ENCODE assay signal across 8 cellular contexts in the genomic region with DNA sequence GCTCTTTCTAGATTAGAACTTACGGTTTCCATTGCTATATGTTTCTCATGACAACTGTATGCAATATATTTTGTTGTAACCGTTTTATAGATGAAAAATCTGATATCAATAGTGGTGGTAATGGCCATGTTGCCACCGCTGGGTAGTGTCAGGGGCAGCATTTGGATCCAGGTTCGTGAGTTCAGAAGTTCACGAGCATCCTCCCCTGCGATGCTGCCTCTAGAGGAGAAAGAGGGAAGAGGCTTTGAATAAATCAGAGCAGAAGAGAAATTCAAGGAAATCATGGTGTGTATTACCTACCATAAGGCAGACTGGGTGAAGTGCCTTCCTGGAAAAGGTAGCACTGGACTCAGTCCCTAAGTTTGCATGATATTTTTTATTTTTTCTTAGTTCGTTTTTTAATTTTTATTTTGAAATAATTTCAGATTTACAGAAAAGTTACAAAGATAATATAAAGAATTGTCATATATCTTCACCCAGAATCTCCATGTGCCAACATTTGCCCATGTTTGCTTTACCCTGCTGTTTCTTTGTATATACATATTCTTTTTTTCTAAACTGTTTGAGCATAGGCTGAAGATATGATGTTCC. TPM values are rescaled to one million over a fixed set of nuclear protein-coding genes. Genes with fewer than 3 reads are reported as not detected.
A peak's percentile ranks its signal among the peaks of the same experiment; 100 is the strongest.
DNase-seq lines count a peak whose midpoint lies in the region; ATAC-seq, FAIRE-seq and TF ChIP-seq lines count a peak whose summit lies in the region.

No MANE protein-coding gene starts in this region.

- peaks cover 10% of the 10 kb centered on the region for H3K4me1 ChIP-seq in keratinocyte (ENCODE audit: control insufficient read depth, extremely low read depth, insufficient read depth, low read length)

- CTCF ChIA-PET in BJ (lab: Yijun Ruan, JAX) = interaction anchor here (0.7 to 1.5 kb wide), 9 partner anchors 8 to 656 kb away, joined by 3 to 6 read pairs (median 3); no protein-coding TSS in a partner anchor

- POLR2A ChIA-PET in BJ (lab: Charles Lee) = no interaction called here

- H3K79me2 ChIP-seq in keratinocyte (ENCODE audit: control insufficient read depth, insufficient read depth, low read length) = no peaks in the 10 kb centered on the region

- no peak overlapping the region for H3K4me3 ChIP-seq in BJ (ENCODE audit: low read depth, low read length)
- H3K4me3 ChIP-seq in keratinocyte (ENCODE audit: control insufficient read depth in 2 of 3, extremely low read depth in 1 of 3, insufficient read depth in 2 of 3, low read depth in 1 of 3, low read length in 3 of 3) = no peak overlapping the region

- dilution Hi-C loops in keratinocyte (cut with MboI; ENCODE audit: extremely low pct_ligation_motif_present, low sequenced_read_pairs) = no loop called here

- H3K36me3 ChIP-seq in BJ (ENCODE audit: control insufficient read depth, insufficient read depth, low read length) = no peaks in the 10 kb centered on the region
- H3K36me3 ChIP-seq in keratinocyte (ENCODE audit: control insufficient read depth in 2 of 2, extremely low read depth in 1 of 2, insufficient read depth in 2 of 2, low read length in 2 of 2) = no peaks in the 10 kb centered on the region

- peak; percentile 76 for TF ChIP-seq CTCF in BJ (IDR thresholded peaks at IDR 0.05; ENCODE audit: insufficient read depth, low read depth, low read length)
- peak; percentile 63 to 89 (median 77) for TF ChIP-seq CTCF in keratinocyte (optimal IDR thresholded peaks at IDR 0.05 in 1 of 3, IDR thresholded peaks at IDR 0.05 in 1 of 3, conservative IDR thresholded peaks at IDR 0.05 in 1 of 3; ENCODE audit: extremely low read depth in 1 of 3, insufficient read depth in 2 of 3, low read length in 3 of 3)
- TF ChIP-seq CTCF in type B pancreatic cell (conservative IDR thresholded peaks at IDR 0.05) = peak; percentile 84

- H3K4me3 Mint-ChIP-seq in activated naive CD8-positive, alpha-beta T cell treated with anti-CD3 and anti-CD28 coated beads for 36 hours = no peak overlapping the region
- peak overlapping the region; percentile 47 for H3K4me3 Mint-ChIP-seq in type B pancreatic cell
- no peak overlapping the region for H3K4me3 Mint-ChIP-seq in activated T-helper 17 cell treated with anti-CD3 and anti-CD28 coated beads, Interleukin-2, amount 50 U/mL, for 72 hours

- no peak overlapping the region for H3K27ac Mint-ChIP-seq in activated naive CD8-positive, alpha-beta T cell treated with anti-CD3 and anti-CD28 coated beads for 36 hours
- no peak overlapping the region for H3K27ac Mint-ChIP-seq in type B pancreatic cell
- no peak overlapping the region for H3K27ac Mint-ChIP-seq in activated T-helper 17 cell treated with anti-CD3 and anti-CD28 coated beads, Interleukin-2, amount 50 U/mL, for 72 hours

- H4K20me1 ChIP-seq in keratinocyte (ENCODE audit: control insufficient read depth, extremely low read depth, insufficient read depth, low read length) = no peaks in the 10 kb centered on the region

- H3K9me3 ChIP-seq in keratinocyte (ENCODE audit: control insufficient read depth, low read depth, low read length) = no peaks in the 10 kb centered on the region

- H3K4me1 Mint-ChIP-seq in activated naive CD8-positive, alpha-beta T cell treated with anti-CD3 and anti-CD28 coated beads for 36 hours = peaks cover 6% of the 10 kb centered on the region
- H3K4me1 Mint-ChIP-seq in type B pancreatic cell (ENCODE audit: unreplicated experiment) = peaks cover 7% of the 10 kb centered on the region
- H3K4me1 Mint-ChIP-seq in activated T-helper 17 cell treated with anti-CD3 and anti-CD28 coated beads, Interleukin-2, amount 50 U/mL, for 72 hours = no peaks in the 10 kb centered on the region

- no peak overlapping the region for H3K27ac ChIP-seq in keratinocyte (ENCODE audit: control insufficient read depth, insufficient read depth, low read length)

- no peaks in the 10 kb centered on the region for H3K36me3 Mint-ChIP-seq in activated naive CD8-positive, alpha-beta T cell treated with anti-CD3 and anti-CD28 coated beads for 36 hours
- H3K36me3 Mint-ChIP-seq in type B pancreatic cell = no peaks in the 10 kb centered on the region
- no peaks in the 10 kb centered on the region for H3K36me3 Mint-ChIP-seq in activated T-helper 17 cell treated with anti-CD3 and anti-CD28 coated beads, Interleukin-2, amount 50 U/mL, for 72 hours (ENCODE audit: low read depth)

- H3K27me3 Mint-ChIP-seq in activated naive CD8-positive, alpha-beta T cell treated with anti-CD3 and anti-CD28 coated beads for 36 hours = peaks cover 77% of the 10 kb centered on the region
- peaks cover 64% of the 10 kb centered on the region for H3K27me3 Mint-ChIP-seq in type B pancreatic cell
- H3K27me3 Mint-ChIP-seq in activated T-helper 17 cell treated with anti-CD3 and anti-CD28 coated beads, Interleukin-2, amount 50 U/mL, for 72 hours = peaks cover 65% of the 10 kb centered on the region

- H3K9me3 Mint-ChIP-seq in activated naive CD8-positive, alpha-beta T cell treated with anti-CD3 and anti-CD28 coated beads for 36 hours = peaks cover 2% of the 10 kb centered on the region
- peaks cover 4% of the 10 kb centered on the region for H3K9me3 Mint-ChIP-seq in type B pancreatic cell
- H3K9me3 Mint-ChIP-seq in activated T-helper 17 cell treated with anti-CD3 and anti-CD28 coated beads, Interleukin-2, amount 50 U/mL, for 72 hours = no peaks in the 10 kb centered on the region

- H3K4me2 ChIP-seq in keratinocyte (ENCODE audit: control insufficient read depth, extremely low read depth, insufficient read depth, low read depth, low read length) = no peak overlapping the region

- FAIRE-seq in GM18507 (lab: Jason Lieb, UNC) = peak; percentile 46
- FAIRE-seq in keratinocyte (lab: Jason Lieb, UNC) = no peak

- no peak overlapping the region for H2AFZ ChIP-seq in keratinocyte (ENCODE audit: control insufficient read depth, low read length)

- no peaks in the 10 kb centered on the region for H3K9me1 ChIP-seq in keratinocyte (ENCODE audit: control insufficient read depth, extremely low read depth, insufficient read depth, low read length)

- H3K9ac ChIP-seq in keratinocyte (ENCODE audit: control insufficient read depth, extremely low read depth, insufficient read depth, low read length) = no peak overlapping the region

- no peak for ATAC-seq in activated T-helper 17 cell treated with anti-CD3 and anti-CD28 coated beads, Interleukin-2, amount 50 U/mL, for 72 hours (replicated peaks)
- ATAC-seq in activated CD4-positive, CD25-positive, alpha-beta regulatory T cell treated with anti-CD3 and anti-CD28 coated beads, Interleukin-2, amount 50 U/mL, for 24 hours = no peak

- DNase-seq in BJ (ENCODE audit: low read depth) (no peak), GM18507 (ENCODE audit: extremely low spot score, insufficient read length, low read depth) (no peak), NCI-H2171 treated with DMSO at 0.1 percent for 48 hours (lab: John Stamatoyannopoulos, UW) (peak; percentile 72), keratinocyte (ENCODE audit: low read depth, low spot score) (no peak), type B pancreatic cell (ENCODE audit: extremely low spot score, unreplicated experiment) (no peak)
- DNase-seq in activated naive CD8-positive, alpha-beta T cell treated with anti-CD3 and anti-CD28 coated beads for 36 hours = peak; percentile 10

- H3K27me3 ChIP-seq in BJ (ENCODE audit: control insufficient read depth, insufficient read depth, low read length) (peaks cover 23% of the 10 kb centered on the region), keratinocyte (ENCODE audit: control insufficient read depth, extremely low read depth, insufficient read depth, low read length) (peaks cover 21% of the 10 kb centered on the region)

RNA-seq across cellular contexts. Expression of a gene that starts 3.3 kb away (rescaled TPM):
- polyA plus RNA-seq in BJ (2011; rRNA removed) (not detected in 2 replicates), keratinocyte (0.15 to 0.77 TPM (median 0.58 TPM) in 3 replicates)
- not detected in 2 replicates for polyA minus RNA-seq in BJ (2011; rRNA and poly(A)+ RNA removed)
- total RNA-seq in activated naive CD8-positive, alpha-beta T cell treated with anti-CD3 and anti-CD28 coated beads for 36 hours = not detected
- 0.76 TPM for polyA plus RNA-seq in keratinocyte (2011; ENCODE audit: low read depth)
- 0.28 and 0.30 TPM in 2 replicates for polyA plus RNA-seq in keratinocyte (2011; cell fraction: cytosol; rRNA removed)
- polyA plus RNA-seq in keratinocyte (2011; cell fraction: nucleus; rRNA removed) = 0.72 and 1.1 TPM in 2 replicates
- 0.80 and 4.0 TPM in 2 replicates for polyA plus RNA-seq in keratinocyte (2012; ENCODE audit: low replicate concordance)
- 0.22 to 0.66 TPM (median 0.62 TPM) in 3 replicates for polyA minus RNA-seq in keratinocyte
- not detected for polyA minus RNA-seq in keratinocyte (2011; cell fraction: cytosol; rRNA and poly(A)+ RNA removed)
- 0.32 and 1.1 TPM in 2 replicates for polyA minus RNA-seq in keratinocyte (2011; cell fraction: nucleus; rRNA and poly(A)+ RNA removed)
- total RNA-seq in type B pancreatic cell (ENCODE audit: low replicate concordance) = 13.0 and 40.9 TPM in 2 replicates
- total RNA-seq in activated T-helper 17 cell treated with anti-CD3 and anti-CD28 coated beads, Interleukin-2, amount 50 U/mL, for 72 hours = under 1 TPM; 0.04 to 0.40 TPM

Comparison
In these comparisons a context has a peak if more than half of its experiments do, and no peak if none do; other contexts are left out.
1. DNase-seq: peak in NCI-H2171 treated with DMSO at 0.1 percent for 48 hours (single experiment) and activated naive CD8-positive, alpha-beta T cell treated with anti-CD3 and anti-CD28 coated beads for 36 hours (single experiment); none in BJ (single experiment), GM18507 (single experiment), keratinocyte (single experiment) and type B pancreatic cell (single experiment).
2. RNA of a gene that starts 3.3 kb away (total RNA-seq): 13.0 to 40.9 TPM in type B pancreatic cell; 0.04 to 0.40 TPM in activated T-helper 17 cell treated with anti-CD3 and anti-CD28 coated beads, Interleukin-2, amount 50 U/mL, for 72 hours and not detected in activated naive CD8-positive, alpha-beta T cell treated with anti-CD3 and anti-CD28 coated beads for 36 hours; every median in the first group is over 10 times any median in the second.
3. Peak in every context shown above with its lines, with median percentiles within 50 percentile points of each other: CTCF ChIP-seq.